Comparison of ENCODE assay signal across 14 cellular contexts in genomic region chr7:127928852-127929251, GRCh38.
"Had no signal": no experiment of that assay in that cellular context is flagged by ENCODE, and none has a peak within 500 bp of the region (broad histone marks: within the 10 kb centered on the region; RNA-seq: fewer than 3 reads in every experiment).

No MANE protein-coding gene starts in this region.

- H3K9me3 Mint-ChIP-seq: activated CD8-positive, alpha-beta T cell treated with anti-CD3 and anti-CD28 coated beads for 36 hours; activated naive CD8-positive, alpha-beta T cell treated with anti-CD3 and anti-CD28 coated beads, Interleukin-2, amount 50 U/mL, for 24 hours; activated T-cell treated with anti-CD3 and anti-CD28 coated beads, Interleukin-2, amount 50 U/mL, for 72 hours; stimulated activated naive CD8-positive, alpha-beta T cell treated with anti-CD3 and anti-CD28 coated beads, Interleukin-15, amount 100 ng/mL, for 72 hours had no signal

- H3K27me3 Mint-ChIP-seq: activated CD4-positive, alpha-beta T cell treated with anti-CD3 and anti-CD28 coated beads for 36 hours; activated CD8-positive, alpha-beta T cell treated with anti-CD3 and anti-CD28 coated beads for 36 hours; activated naive CD8-positive, alpha-beta T cell treated with anti-CD3 and anti-CD28 coated beads, Interleukin-2, amount 50 U/mL, for 24 hours; stimulated activated naive CD8-positive, alpha-beta T cell treated with anti-CD3 and anti-CD28 coated beads, Interleukin-15, amount 100 ng/mL, for 72 hours had no signal

- DNase-seq: activated CD4-positive, alpha-beta T cell treated with anti-CD3 and anti-CD28 coated beads for 36 hours; activated CD8-positive, alpha-beta memory T cell treated with anti-CD3 and anti-CD28 coated beads, Interleukin-2, amount 50 U/mL, for 4 hours; activated CD8-positive, alpha-beta T cell treated with anti-CD3 and anti-CD28 coated beads for 36 hours; activated naive CD8-positive, alpha-beta T cell treated with anti-CD3 and anti-CD28 coated beads, Interleukin-2, amount 50 U/mL, for 24 hours; activated T-cell treated with anti-CD3 and anti-CD28 coated beads, Interleukin-2, amount 50 U/mL, for 72 hours; glutamatergic neuron; pancreas; stimulated activated CD4-positive, alpha-beta T cell treated with anti-CD3 and anti-CD28 coated beads, Interleukin-2, amount 100 ng/mL, for 48 hours; stimulated activated CD8-positive, alpha-beta memory T cell treated with anti-CD3 and anti-CD28 coated beads, Interleukin-4, amount 100 ng/mL, for 48 hours; stimulated activated naive CD8-positive, alpha-beta T cell treated with anti-CD3 and anti-CD28 coated beads, Interleukin-15, amount 100 ng/mL, for 72 hours; testis had no signal

- H3K4me3 Mint-ChIP-seq: activated CD4-positive, alpha-beta T cell treated with anti-CD3 and anti-CD28 coated beads for 36 hours; activated CD8-positive, alpha-beta T cell treated with anti-CD3 and anti-CD28 coated beads for 36 hours; activated naive CD8-positive, alpha-beta T cell treated with anti-CD3 and anti-CD28 coated beads, Interleukin-2, amount 50 U/mL, for 24 hours; activated T-cell treated with anti-CD3 and anti-CD28 coated beads, Interleukin-2, amount 50 U/mL, for 72 hours; mesothelial cell of epicardium; stimulated activated naive CD8-positive, alpha-beta T cell treated with anti-CD3 and anti-CD28 coated beads, Interleukin-15, amount 100 ng/mL, for 72 hours had no signal

- ATAC-seq: activated CD4-positive, alpha-beta T cell treated with anti-CD3 and anti-CD28 coated beads for 36 hours; activated CD8-positive, alpha-beta T cell treated with anti-CD3 and anti-CD28 coated beads for 36 hours; activated naive CD8-positive, alpha-beta T cell treated with anti-CD3 and anti-CD28 coated beads, Interleukin-2, amount 50 U/mL, for 24 hours; activated T-cell treated with anti-CD3 and anti-CD28 coated beads, Interleukin-2, amount 50 U/mL, for 72 hours; esophagus mucosa; stimulated activated naive CD8-positive, alpha-beta T cell treated with anti-CD3 and anti-CD28 coated beads, Interleukin-15, amount 100 ng/mL, for 72 hours had no signal

- H3K4me3 ChIP-seq: ascending aorta, pancreas, testis had no signal

- H3K27ac Mint-ChIP-seq: activated CD4-positive, alpha-beta T cell treated with anti-CD3 and anti-CD28 coated beads for 36 hours; activated CD8-positive, alpha-beta T cell treated with anti-CD3 and anti-CD28 coated beads for 36 hours; activated naive CD8-positive, alpha-beta T cell treated with anti-CD3 and anti-CD28 coated beads, Interleukin-2, amount 50 U/mL, for 24 hours; activated T-cell treated with anti-CD3 and anti-CD28 coated beads, Interleukin-2, amount 50 U/mL, for 72 hours; mesothelial cell of epicardium; stimulated activated naive CD8-positive, alpha-beta T cell treated with anti-CD3 and anti-CD28 coated beads, Interleukin-15, amount 100 ng/mL, for 72 hours had no signal
